28 cellular contexts compared by ENCODE assay signal in genomic region chr16:14338969-14339368, GRCh38.
"Had no signal": no experiment of that assay in that cellular context is flagged by ENCODE, and none has a peak within 500 bp of the region (broad histone marks: within the 10 kb centered on the region; RNA-seq: fewer than 3 reads in every experiment).

No MANE protein-coding gene starts in this region.

- H3K9me3 ChIP-seq: body of pancreas had no signal

- DNase-seq: activated B cell treated with CpG ODN at 0.5 μM for 24 hours; activated CD4-positive, alpha-beta memory T cell treated with anti-CD3 and anti-CD28 coated beads, Interleukin-2, amount 10 ng/mL, durations not matched to agents 7 days and 5 days; activated CD4-positive, alpha-beta T cell treated with anti-CD3 and anti-CD28 coated beads for 4 hours; activated CD4-positive, alpha-beta T cell treated with anti-CD3 and anti-CD28 coated beads, Interleukin-2, amount 10 ng/mL, durations not matched to agents 24 days and 14 days; activated CD4-positive, alpha-beta T cell treated with anti-CD3 and anti-CD28 coated beads, Interleukin-2, amount 50 U/mL, for 48 hours; activated CD4-positive, CD25-positive, alpha-beta regulatory T cell treated with anti-CD3 and anti-CD28 coated beads, Interleukin-2, amount 50 U/mL, for 72 hours; activated CD8-positive, alpha-beta memory T cell treated with anti-CD3 and anti-CD28 coated beads for 24 hours; activated CD8-positive, alpha-beta memory T cell treated with anti-CD3 and anti-CD28 coated beads, Interleukin-2, amount 10 ng/mL, durations not matched to agents 7 days and 5 days; activated CD8-positive, alpha-beta memory T cell treated with anti-CD3 and anti-CD28 coated beads, Interleukin-2, amount 50 U/mL, for 48 hours; activated CD8-positive, alpha-beta T cell treated with anti-CD3 and anti-CD28 coated beads, Interleukin-2, amount 10 ng/mL, durations not matched to agents 7 days and 5 days; activated effector memory CD4-positive, alpha-beta T cell treated with Interleukin-2 at 50 U/mL for 16 hours; activated gamma-delta T cell; activated naive CD4-positive, alpha-beta T cell treated with anti-CD3 and anti-CD28 coated beads, Interleukin-2, amount 10 ng/mL, durations not matched to agents 7 days and 5 days; activated naive CD4-positive, alpha-beta T cell treated with Interleukin-2 at 50 U/mL for 16 hours; activated naive CD8-positive, alpha-beta T cell treated with anti-CD3 and anti-CD28 coated beads, Interleukin-2, amount 10 ng/mL, durations not matched to agents 7 days and 5 days; activated naive CD8-positive, alpha-beta T cell treated with anti-CD3 and anti-CD28 coated beads, Interleukin-2, amount 50 U/mL, for 24 hours; activated T-cell treated with anti-CD3 and anti-CD28 coated beads, Interleukin-2, amount 50 U/mL, for 24 hours; activated T-cell treated with anti-CD3 and anti-CD28 coated beads, Interleukin-2, amount 50 U/mL, for 48 hours; amniotic stem cell; aorta; body of pancreas; brain microvascular endothelial cell; central memory CD4-positive, alpha-beta T cell; T-helper 1 cell; T-helper 2 cell; T-helper 9 cell had no signal

- H3K27ac ChIP-seq: body of pancreas, brain microvascular endothelial cell, breast epithelium, VCaP had no signal

- H3K36me3 ChIP-seq: brain microvascular endothelial cell, breast epithelium had no signal

- H3K27me3 ChIP-seq: body of pancreas, brain microvascular endothelial cell, breast epithelium had no signal

- H3K4me3 ChIP-seq: body of pancreas, breast epithelium had no signal
